ENCODE assay signal across 26 cellular contexts in the genomic region with DNA sequence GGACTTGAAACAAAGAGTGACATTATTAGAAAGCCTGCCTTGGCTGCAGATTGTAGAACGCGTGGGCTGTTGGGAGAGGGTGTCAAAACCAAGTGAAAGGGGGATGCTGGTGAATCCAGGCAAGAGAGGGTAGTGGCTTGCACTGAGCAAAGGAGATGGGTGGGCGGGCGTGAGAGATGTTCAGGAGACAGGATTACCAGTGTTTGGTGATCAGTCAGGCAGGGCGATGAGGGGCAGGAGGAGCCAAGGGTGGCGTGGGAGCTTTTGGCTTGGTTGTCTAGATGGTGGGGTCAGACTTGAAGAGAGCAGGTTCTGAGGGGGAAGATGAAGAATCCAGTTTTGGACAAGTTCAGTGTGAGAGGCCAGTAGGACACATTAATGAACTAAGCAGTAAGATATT.
DNase-seq lines count a peak whose midpoint lies in the region; ATAC-seq and TF ChIP-seq lines count a peak whose summit lies in the region.
"Had no signal": no experiment of that assay in that cellular context is flagged by ENCODE, and none has a peak within 500 bp of the region (broad histone marks: within the 10 kb centered on the region; RNA-seq: fewer than 3 reads in every experiment).

No MANE protein-coding gene starts in this region.

- peak; percentile 13 for DNase-seq in activated naive CD8-positive, alpha-beta T cell treated with anti-CD3 and anti-CD28 coated beads, Interleukin-2, amount 10 ng/mL, durations not matched to agents 7 days and 5 days
- DNase-seq in activated naive CD8-positive, alpha-beta T cell treated with anti-CD3 and anti-CD28 coated beads for 36 hours: no peak
- DNase-seq in activated CD8-positive, alpha-beta memory T cell treated with anti-CD3 and anti-CD28 coated beads, Interleukin-2, amount 50 U/mL, for 4 hours: peak; percentile 2
- DNase-seq in left lobe of liver (ENCODE audit: low spot score) (peak; percentile 36), tibial artery (peak; percentile 10 to 48), immature natural killer cell (no peak), dermis blood vessel endothelial cell (no peak)
- DNase-seq: activated CD4-positive, alpha-beta T cell treated with anti-CD3 and anti-CD28 coated beads for 48 hours; BE2C; COR-L47; DMS79 treated with DMSO at 0.1 percent for 48 hours; HFFc6; NCI-H1048; NCI-H2029; NCI-H82; nucleus accumbens; SIG-M5; stimulated activated CD4-positive, alpha-beta T cell treated with anti-CD3 and anti-CD28 coated beads, Interleukin-15, amount 100 ng/mL, for 24 hours; stimulated activated CD8-positive, alpha-beta memory T cell treated with anti-CD3 and anti-CD28 coated beads, Interleukin-4, amount 100 ng/mL, for 48 hours had no signal

- no peaks in the 10 kb centered on the region for H3K27me3 ChIP-seq in tibial artery
- H3K27me3 ChIP-seq: BE2C, breast epithelium, upper lobe of left lung had no signal

- intact Hi-C loops in tibial artery (cut with DNase I; ENCODE audit: low total_unique reads): loop anchor here (5.0 kb wide), 1 partner anchor 195 kb away; no protein-coding TSS in a partner anchor

- no peaks in the 10 kb centered on the region for H3K36me3 Mint-ChIP-seq in activated naive CD8-positive, alpha-beta T cell treated with anti-CD3 and anti-CD28 coated beads, Interleukin-2, amount 10 ng/mL, durations not matched to agents 7 days and 5 days
- no peaks in the 10 kb centered on the region for H3K36me3 Mint-ChIP-seq in activated naive CD8-positive, alpha-beta T cell treated with anti-CD3 and anti-CD28 coated beads for 36 hours
- H3K36me3 Mint-ChIP-seq in immature natural killer cell: no peaks in the 10 kb centered on the region
- H3K36me3 Mint-ChIP-seq: T-cell had no signal

- H3K27ac ChIP-seq in tibial artery: no peak overlapping the region
- H3K27ac ChIP-seq: A549, breast epithelium had no signal

- no peaks in the 10 kb centered on the region for H3K9me3 ChIP-seq in tibial artery
- H3K9me3 ChIP-seq: A549, BE2C, breast epithelium, upper lobe of left lung had no signal

- no peaks in the 10 kb centered on the region for H3K9me3 Mint-ChIP-seq in activated naive CD8-positive, alpha-beta T cell treated with anti-CD3 and anti-CD28 coated beads, Interleukin-2, amount 10 ng/mL, durations not matched to agents 7 days and 5 days
- H3K9me3 Mint-ChIP-seq in activated naive CD8-positive, alpha-beta T cell treated with anti-CD3 and anti-CD28 coated beads for 36 hours: no peaks in the 10 kb centered on the region
- no peaks in the 10 kb centered on the region for H3K9me3 Mint-ChIP-seq in immature natural killer cell
- H3K9me3 Mint-ChIP-seq: HFFc6, T-cell had no signal

- no peak overlapping the region for H3K4me3 ChIP-seq in tibial artery
- H3K4me3 ChIP-seq: A549, breast epithelium, GM12878, upper lobe of left lung had no signal

- POLR2A ChIA-PET in activated naive CD8-positive, alpha-beta T cell treated with anti-CD3 and anti-CD28 coated beads, Interleukin-2, amount 10 ng/mL, durations not matched to agents 7 days and 5 days (lab: Charles Lee): no interaction called here

- H3K36me3 ChIP-seq in tibial artery: no peaks in the 10 kb centered on the region
- H3K36me3 ChIP-seq: BE2C, breast epithelium had no signal

- no peak overlapping the region for H3K27ac Mint-ChIP-seq in activated naive CD8-positive, alpha-beta T cell treated with anti-CD3 and anti-CD28 coated beads, Interleukin-2, amount 10 ng/mL, durations not matched to agents 7 days and 5 days
- H3K27ac Mint-ChIP-seq in activated naive CD8-positive, alpha-beta T cell treated with anti-CD3 and anti-CD28 coated beads for 36 hours: no peak overlapping the region
- no peak overlapping the region for H3K27ac Mint-ChIP-seq in immature natural killer cell
- H3K27ac Mint-ChIP-seq: HFFc6, T-cell had no signal

- H3K27me3 Mint-ChIP-seq in activated naive CD8-positive, alpha-beta T cell treated with anti-CD3 and anti-CD28 coated beads, Interleukin-2, amount 10 ng/mL, durations not matched to agents 7 days and 5 days: peaks cover 8% of the 10 kb centered on the region
- H3K27me3 Mint-ChIP-seq in activated naive CD8-positive, alpha-beta T cell treated with anti-CD3 and anti-CD28 coated beads for 36 hours: peaks cover 12% of the 10 kb centered on the region
- no peaks in the 10 kb centered on the region for H3K27me3 Mint-ChIP-seq in immature natural killer cell (ENCODE audit: low read depth in 3 of 3)

- peaks cover 0 to 7% (median 0%) of the 10 kb centered on the region in 4 donors for H3K4me1 ChIP-seq in tibial artery
- H3K4me1 ChIP-seq: A549, BE2C, breast epithelium had no signal

- H3K4me1 Mint-ChIP-seq in activated naive CD8-positive, alpha-beta T cell treated with anti-CD3 and anti-CD28 coated beads, Interleukin-2, amount 10 ng/mL, durations not matched to agents 7 days and 5 days: peaks cover 19% of the 10 kb centered on the region
- H3K4me1 Mint-ChIP-seq in activated naive CD8-positive, alpha-beta T cell treated with anti-CD3 and anti-CD28 coated beads for 36 hours: peaks cover 9% of the 10 kb centered on the region
- H3K4me1 Mint-ChIP-seq in immature natural killer cell: peaks cover 20 to 33% of the 10 kb centered on the region in 2 donors

- TF ChIP-seq CTCF in tibial artery (IDR thresholded peaks at IDR 0.05): no peak

- no peak for ATAC-seq in activated naive CD8-positive, alpha-beta T cell treated with anti-CD3 and anti-CD28 coated beads, Interleukin-2, amount 10 ng/mL, durations not matched to agents 7 days and 5 days (ENCODE audit: low read depth)
- ATAC-seq in left lobe of liver (no peak), HG03442 (IDR thresholded peaks at IDR 0.05; ENCODE audit: unreplicated experiment) (no peak)
- ATAC-seq: A549, GM12878, right cardiac atrium, T-cell had no signal

- no peak overlapping the region for H3K4me3 Mint-ChIP-seq in activated naive CD8-positive, alpha-beta T cell treated with anti-CD3 and anti-CD28 coated beads, Interleukin-2, amount 10 ng/mL, durations not matched to agents 7 days and 5 days
- no peak overlapping the region for H3K4me3 Mint-ChIP-seq in activated naive CD8-positive, alpha-beta T cell treated with anti-CD3 and anti-CD28 coated beads for 36 hours
- no peak overlapping the region for H3K4me3 Mint-ChIP-seq in immature natural killer cell
- H3K4me3 Mint-ChIP-seq: HFFc6, T-cell had no signal

Comparison
In these comparisons a context has a peak if more than half of its experiments do, and no peak if none do; other contexts are left out.
1. DNase-seq: peak in activated naive CD8-positive, alpha-beta T cell treated with anti-CD3 and anti-CD28 coated beads, Interleukin-2, amount 10 ng/mL, durations not matched to agents 7 days and 5 days (single experiment), activated CD8-positive, alpha-beta memory T cell treated with anti-CD3 and anti-CD28 coated beads, Interleukin-2, amount 50 U/mL, for 4 hours (single experiment), left lobe of liver (single experiment) and tibial artery (2 of 2); none in activated naive CD8-positive, alpha-beta T cell treated with anti-CD3 and anti-CD28 coated beads for 36 hours (single experiment), immature natural killer cell (0 of 3) and dermis blood vessel endothelial cell (single experiment).